Comparison of ENCODE assay signal across 15 cellular contexts in the genomic region with DNA sequence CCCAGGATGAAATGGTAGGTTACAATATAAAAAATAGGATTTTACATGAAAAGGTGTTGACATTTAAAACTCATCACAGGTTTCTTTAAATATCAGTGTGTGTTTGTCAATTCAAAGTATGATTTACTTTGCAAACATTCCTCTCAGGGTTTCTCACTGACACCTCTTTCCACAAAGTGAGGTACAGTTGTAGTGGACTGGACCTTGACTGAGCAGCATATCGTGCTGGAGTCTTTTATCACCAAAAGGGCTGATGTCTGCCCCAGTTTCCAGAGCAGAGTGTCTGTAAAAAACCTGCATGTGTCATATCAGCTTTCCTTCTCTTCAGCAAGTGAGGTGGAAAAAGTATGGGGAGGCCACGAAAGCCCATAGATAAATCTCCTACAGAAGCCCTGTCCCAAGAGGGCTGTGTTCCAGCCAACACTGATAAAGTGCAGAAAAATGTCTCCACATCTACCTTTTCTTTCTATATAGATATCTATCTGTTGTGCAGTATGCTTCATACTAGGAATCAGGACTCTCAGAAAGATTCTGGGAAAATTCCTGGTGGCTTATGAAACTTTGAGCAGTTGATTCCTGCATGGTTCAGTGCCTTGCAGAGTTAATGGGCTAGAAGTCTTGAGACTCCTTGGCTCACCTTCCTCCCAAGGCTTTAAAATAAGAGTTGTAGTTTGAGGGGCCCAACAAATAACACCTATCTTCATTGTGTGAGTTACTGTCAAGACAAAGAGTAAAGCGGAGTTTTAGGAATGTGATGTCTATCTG. TPM values are rescaled to one million over a fixed set of nuclear protein-coding genes. Genes with fewer than 3 reads are reported as not detected.
DNase-seq lines count a peak whose midpoint lies in the region; ATAC-seq and TF ChIP-seq lines count a peak whose summit lies in the region.
"Had no signal": no experiment of that assay in that cellular context is flagged by ENCODE, and none has a peak within 500 bp of the region (broad histone marks: within the 10 kb centered on the region; RNA-seq: fewer than 3 reads in every experiment).

No MANE protein-coding gene starts in this region.

- no peaks in the 10 kb centered on the region for H3K36me3 Mint-ChIP-seq in nephron progenitor cell (ENCODE audit: low read depth)

- peaks cover 0 to 11% (median 6%) of the 10 kb centered on the region in 11 donors for H3K9me3 ChIP-seq in heart right ventricle
- H3K9me3 ChIP-seq: prostate gland had no signal

- DNase-seq in heart right ventricle (no peak), left cardiac atrium (no peak), epithelial cell of proximal tubule (ENCODE audit: low read depth) (peak; percentile 55), nephron progenitor cell (no peak), HK-2 (ENCODE audit: unreplicated experiment) (no peak), NCI-H146 treated with DMSO at 0.1 percent for 48 hours (lab: John Stamatoyannopoulos, UW; ENCODE audit: unreplicated experiment) (no peak)
- DNase-seq in stimulated activated CD4-positive, alpha-beta T cell treated with anti-CD3 and anti-CD28 coated beads, Interleukin-4, amount 100 ng/mL, for 1 hour = no peak
- DNase-seq in activated naive CD4-positive, alpha-beta T cell (lab: John Stamatoyannopoulos, UW) = no peak
- DNase-seq: activated T-cell treated with anti-CD3 and anti-CD28 coated beads, Interleukin-2, amount 50 U/mL, for 72 hours; CD4-positive, alpha-beta memory T cell; immature natural killer cell; NCI-H2081 treated with DMSO at 0.1 percent for 48 hours; NCI-H774; SHP77 had no signal

- H3K4me3 ChIP-seq in heart right ventricle = peak overlapping the region in 1 of 10 donors; percentile 42
- no peak overlapping the region for H3K4me3 ChIP-seq in epithelial cell of proximal tubule (ENCODE audit: low read depth, low read length)
- H3K4me3 ChIP-seq: prostate gland had no signal

- H3K9me3 Mint-ChIP-seq in nephron progenitor cell = peaks cover 4% of the 10 kb centered on the region
- H3K9me3 Mint-ChIP-seq: immature natural killer cell had no signal

- H3K27me3 Mint-ChIP-seq in nephron progenitor cell (ENCODE audit: low read depth, poor library complexity) = peaks cover 2% of the 10 kb centered on the region
- H3K27me3 Mint-ChIP-seq: CD4-positive, alpha-beta memory T cell had no signal

- intact Hi-C loops in heart right ventricle (cut with DNase I) = no loop called here
- intact Hi-C loops in left cardiac atrium (cut with DNase I) = no loop called here

- peak in 6 of 8 donors; percentile 10 to 29 (median 19) for ATAC-seq in heart right ventricle
- ATAC-seq in left cardiac atrium = no peak
- ATAC-seq: activated T-cell treated with anti-CD3 and anti-CD28 coated beads, Interleukin-2, amount 50 U/mL, for 72 hours had no signal

- H3K4me1 ChIP-seq in heart right ventricle = peaks cover 0 to 16% (median 13%) of the 10 kb centered on the region in 9 donors
- H3K4me1 ChIP-seq: prostate gland had no signal

- H3K27ac ChIP-seq in heart right ventricle = peak overlapping the region; percentile 30 to 90 (median 69)
- H3K27ac ChIP-seq: prostate gland had no signal

- H3K4me3 Mint-ChIP-seq in nephron progenitor cell = no peak overlapping the region
- H3K4me3 Mint-ChIP-seq: activated T-cell treated with anti-CD3 and anti-CD28 coated beads, Interleukin-2, amount 50 U/mL, for 72 hours; CD4-positive, alpha-beta memory T cell; immature natural killer cell had no signal

- H3K27ac Mint-ChIP-seq in nephron progenitor cell = peak overlapping the region; percentile 75
- H3K27ac Mint-ChIP-seq: activated T-cell treated with anti-CD3 and anti-CD28 coated beads, Interleukin-2, amount 50 U/mL, for 72 hours; CD4-positive, alpha-beta memory T cell; immature natural killer cell had no signal

- no peak for TF ChIP-seq CTCF in heart right ventricle (IDR thresholded peaks at IDR 0.05)
- TF ChIP-seq CTCF in epithelial cell of proximal tubule (conservative IDR thresholded peaks at IDR 0.05; ENCODE audit: low read depth, low read length) = no peak
- TF ChIP-seq CTCF in nephron progenitor cell (IDR thresholded peaks at IDR 0.05) = no peak

- peaks cover 0 to 16% (median 3%) of the 10 kb centered on the region in 9 donors for H3K36me3 ChIP-seq in heart right ventricle
- H3K36me3 ChIP-seq: prostate gland had no signal

- peaks cover 27% of the 10 kb centered on the region for H3K4me1 Mint-ChIP-seq in nephron progenitor cell
- H3K4me1 Mint-ChIP-seq: immature natural killer cell had no signal

- no peaks in the 10 kb centered on the region for H3K27me3 ChIP-seq in heart right ventricle

- WGBS in heart right ventricle, 2 donors = 53 to 60% methylated on average over 3 of the region's 3 CpGs

RNA-seq across cellular contexts. Expression of gene ACYP2, which starts 6.9 kb away (rescaled TPM):
- total RNA-seq in heart right ventricle (10 to 100 TPM; 48.6 to 87.1 (median 78.1) TPM), left cardiac atrium (10 to 100 TPM; 43.0 to 43.2 TPM), epithelial cell of proximal tubule (3.5 and 4.9 TPM in 2 replicates)
- polyA plus RNA-seq in heart right ventricle = 10 to 100 TPM; 45.7 to 56.5 TPM

Comparison
In these comparisons a context has a peak if more than half of its experiments do, and no peak if none do; other contexts are left out.
1. ATAC-seq: peak in heart right ventricle (6 of 8); none in left cardiac atrium (0 of 2).